ENCODE assay signal across 15 cellular contexts in genomic region chr5:174327896-174328295, GRCh38.
DNase-seq lines count a peak whose midpoint lies in the region; ATAC-seq and TF ChIP-seq lines count a peak whose summit lies in the region.
"Had no signal": no experiment of that assay in that cellular context is flagged by ENCODE, and none has a peak within 500 bp of the region (broad histone marks: within the 10 kb centered on the region; RNA-seq: fewer than 3 reads in every experiment).

No MANE protein-coding gene starts in this region.

- DNase-seq in MCF 10A (ENCODE audit: unreplicated experiment) (no peak), mammary epithelial cell (no peak), Panc1 (ENCODE audit: low read depth, low spot score) (no peak), mesenchymal stem cell (no peak), trophoblast cell (no peak), anterior cingulate cortex (lab: John Stamatoyannopoulos, UW) (no peak), NCI-H1436 (lab: John Stamatoyannopoulos, UW) (no peak), GM20000 (ENCODE audit: low spot score) (no peak)
- DNase-seq: CD8-positive, alpha-beta memory T cell; NCI-H1436 treated with DMSO at 0.1 percent for 48 hours had no signal

- no peak overlapping the region for H2BK5ac ChIP-seq in mesenchymal stem cell (ENCODE audit: low read depth, low read length, poor library complexity, severe bottlenecking)
- peak overlapping the region; percentile 97 for H2BK5ac ChIP-seq in trophoblast cell (ENCODE audit: low read depth, low read length, poor library complexity)

- H3K18ac ChIP-seq in mesenchymal stem cell (ENCODE audit: low read depth in 1 of 2, low read length in 2 of 2) (peak overlapping the region; percentile 14 to 48), trophoblast cell (ENCODE audit: low read length) (peak overlapping the region; percentile 58)

- H3K9me3 ChIP-seq in mammary epithelial cell (replicated peaks; ENCODE audit: insufficient read depth, low read length) (no peaks in the 10 kb centered on the region), Panc1 (ENCODE audit: control insufficient read depth, insufficient read depth, low read depth, low read length) (no peaks in the 10 kb centered on the region), mesenchymal stem cell (ENCODE audit: control insufficient read depth, low read length) (no peaks in the 10 kb centered on the region), trophoblast cell (ENCODE audit: insufficient read depth, low read depth, low read length) (no peaks in the 10 kb centered on the region)
- H3K9me3 ChIP-seq: SK-N-SH had no signal

- intact Hi-C loops in MCF 10A (cut with micrococcal nuclease) = loop anchor here (1.0 kb wide), 5 partner anchors 83 to 608 kb away; no protein-coding TSS in a partner anchor
- intact Hi-C loops in mammary epithelial cell (cut with micrococcal nuclease) = loop anchor here (1.0 kb wide), 3 partner anchors 91 to 465 kb away; no protein-coding TSS in a partner anchor
- intact Hi-C loops in Panc1 (cut with micrococcal nuclease; ENCODE audit: unreplicated experiment) = loop anchor here (1.0 to 5.0 kb wide), 4 partner anchors 91 to 609 kb away; no protein-coding TSS in a partner anchor

- H3K14ac ChIP-seq in mesenchymal stem cell (ENCODE audit: low read length in 2 of 2) = no peak overlapping the region
- H3K14ac ChIP-seq in trophoblast cell (ENCODE audit: low read length) = peak overlapping the region; percentile 81

- peak overlapping the region; percentile 96 for H3K27ac Mint-ChIP-seq in MCF 10A (ENCODE audit: low read depth, unreplicated experiment)
- H3K27ac Mint-ChIP-seq: CD8-positive, alpha-beta memory T cell had no signal

- peak overlapping the region; percentile 41 to 43 for H2BK12ac ChIP-seq in mesenchymal stem cell (ENCODE audit: low read length in 2 of 2)
- peak overlapping the region; percentile 77 for H2BK12ac ChIP-seq in trophoblast cell (ENCODE audit: low read length)

- H3K27me3 ChIP-seq in mammary epithelial cell (ENCODE audit: insufficient read depth, low read length) (no peaks in the 10 kb centered on the region), Panc1 (ENCODE audit: control insufficient read depth, insufficient read depth, low read length) (peaks cover 24% of the 10 kb centered on the region), mesenchymal stem cell (ENCODE audit: control insufficient read depth in 1 of 2, insufficient read depth in 1 of 2, low read length in 2 of 2) (peaks cover 0 to 14% of the 10 kb centered on the region in 2 experiments), trophoblast cell (ENCODE audit: insufficient read depth, low read length) (no peaks in the 10 kb centered on the region)

- H3K4me3 Mint-ChIP-seq in MCF 10A (ENCODE audit: unreplicated experiment) = no peak overlapping the region
- H3K4me3 Mint-ChIP-seq: CD8-positive, alpha-beta memory T cell had no signal

- no peak for TF ChIP-seq CTCF in MCF 10A (IDR thresholded peaks at IDR 0.05; ENCODE audit: unreplicated experiment)
- no peak for TF ChIP-seq CTCF in mammary epithelial cell (conservative IDR thresholded peaks at IDR 0.05 in 1 of 2, IDR thresholded peaks at IDR 0.05 in 1 of 2; ENCODE audit: extremely low read depth in 1 of 2, insufficient read depth in 1 of 2, low read depth in 1 of 2, low read length in 2 of 2)
- TF ChIP-seq CTCF in Panc1 (IDR thresholded peaks at IDR 0.05) = no peak
- no peak for TF ChIP-seq CTCF in GM20000 (IDR thresholded peaks at IDR 0.05; ENCODE audit: extremely low read depth, missing control alignments)

- H3K9ac ChIP-seq in mammary epithelial cell (ENCODE audit: insufficient read depth, low read length) (no peak overlapping the region), mesenchymal stem cell (ENCODE audit: low read length) (peak overlapping the region; percentile 68), trophoblast cell (ENCODE audit: low read length) (peak overlapping the region; percentile 55)
- H3K9ac ChIP-seq: KMS-11, SK-N-SH had no signal

- dilution Hi-C loops in mammary epithelial cell (cut with HindIII; ENCODE audit: low sequenced_read_pairs) = no loop called here

- H3K4me3 ChIP-seq in mammary epithelial cell (replicated peaks in 1 of 3; ENCODE audit: insufficient read depth in 1 of 3, low read depth in 2 of 3, low read length in 3 of 3) (no peak overlapping the region), Panc1 (ENCODE audit: low read depth in 2 of 2, low read length in 2 of 2) (no peak overlapping the region), mesenchymal stem cell (ENCODE audit: insufficient read depth in 1 of 2, low read depth in 1 of 2, low read length in 2 of 2) (no peak overlapping the region), trophoblast cell (ENCODE audit: low read depth, low read length) (no peak overlapping the region)
- H3K4me3 ChIP-seq: PC-9 had no signal

- H2AFZ ChIP-seq in mammary epithelial cell (ENCODE audit: low read depth, low read length) = no peak overlapping the region
- H2AFZ ChIP-seq in mesenchymal stem cell (ENCODE audit: low read depth, low read length) = no peak overlapping the region
- H2AFZ ChIP-seq in trophoblast cell (ENCODE audit: insufficient read depth, low read length, poor library complexity) = no peak overlapping the region
- H2AFZ ChIP-seq: PC-9 had no signal

- H3K79me2 ChIP-seq in mammary epithelial cell (ENCODE audit: insufficient read depth, low read length) (no peaks in the 10 kb centered on the region), trophoblast cell (ENCODE audit: control insufficient read depth, insufficient read depth, low read length, poor library complexity) (peaks cover 11% of the 10 kb centered on the region)

- peaks cover 14% of the 10 kb centered on the region for H3K9me3 Mint-ChIP-seq in MCF 10A (ENCODE audit: unreplicated experiment)

- H3K4ac ChIP-seq in mesenchymal stem cell (ENCODE audit: low read depth in 1 of 2, low read length in 2 of 2) = no peak overlapping the region
- peak overlapping the region; percentile 71 for H3K4ac ChIP-seq in trophoblast cell (ENCODE audit: low read depth, low read length)

- H4K12ac ChIP-seq in trophoblast cell (ENCODE audit: low read depth, low read length) = no peak overlapping the region

- H4K91ac ChIP-seq in mesenchymal stem cell (ENCODE audit: low read length) = peak overlapping the region; percentile 71
- H4K91ac ChIP-seq in trophoblast cell (ENCODE audit: low read depth, low read length) = peak overlapping the region; percentile 100

- no peak overlapping the region for H2AK5ac ChIP-seq in mesenchymal stem cell (ENCODE audit: low read length, severe bottlenecking)
- H2AK5ac ChIP-seq in trophoblast cell (ENCODE audit: low read length) = peak overlapping the region; percentile 74

- H2BK120ac ChIP-seq in mesenchymal stem cell (ENCODE audit: low read depth, low read length) = peak overlapping the region; percentile 50
- peak overlapping the region; percentile 100 for H2BK120ac ChIP-seq in trophoblast cell (ENCODE audit: insufficient read depth, low read length, poor library complexity)

- H3K4me1 ChIP-seq in mammary epithelial cell (ENCODE audit: insufficient read depth, low read length) = no peaks in the 10 kb centered on the region
- H3K4me1 ChIP-seq in Panc1 (ENCODE audit: control insufficient read depth, insufficient read depth, low read length) = no peaks in the 10 kb centered on the region
- H3K4me1 ChIP-seq in mesenchymal stem cell (ENCODE audit: control insufficient read depth, insufficient read depth, low read depth, low read length) = peaks cover 4% of the 10 kb centered on the region
- H3K4me1 ChIP-seq in trophoblast cell (ENCODE audit: control insufficient read depth in 1 of 2, insufficient read depth in 2 of 2, low read length in 2 of 2) = peaks cover 28 to 29% of the 10 kb centered on the region in 2 experiments

- H3K27me3 Mint-ChIP-seq in MCF 10A (ENCODE audit: insufficient read depth, unreplicated experiment) = peaks cover 22% of the 10 kb centered on the region

- H3K23ac ChIP-seq in mesenchymal stem cell (ENCODE audit: low read length in 2 of 2) (no peak overlapping the region), trophoblast cell (ENCODE audit: low read length) (no peak overlapping the region)

- H4K8ac ChIP-seq in mesenchymal stem cell (ENCODE audit: low read length) (peak overlapping the region; percentile 53), trophoblast cell (ENCODE audit: low read depth, low read length) (peak overlapping the region; percentile 83)

- H3K27ac ChIP-seq in mammary epithelial cell (ENCODE audit: insufficient read depth, low read depth, low read length) (no peak overlapping the region), Panc1 (ENCODE audit: low read length) (no peak overlapping the region), mesenchymal stem cell (ENCODE audit: low read length, poor library complexity, severe bottlenecking) (no peak overlapping the region), trophoblast cell (ENCODE audit: low read depth, low read length) (peak overlapping the region; percentile 92)
- H3K27ac ChIP-seq: C4-2B, KMS-11, PC-9, RWPE1 had no signal

- BruUV-seq in MCF 10A (replicated peaks; lab: Mats Ljungman, UMichigan) (no TSS peak), mammary epithelial cell (replicated peaks; lab: Mats Ljungman, UMichigan) (no TSS peak), Panc1 (replicated peaks; lab: Mats Ljungman, UMichigan) (no TSS peak)

- 87% methylated on average over 6 of the region's 9 CpGs for WGBS in mammary epithelial cell (ENCODE audit: low coverage, missing lambda C conversion rate)
- 89% methylated on average over 5 of the region's 9 CpGs for WGBS in mesenchymal stem cell
- no CpG with 5 or more reads among the region's 9 CpGs for WGBS in trophoblast cell (ENCODE audit: extremely low coverage, insufficient coverage, insufficient read length)

- H3K79me1 ChIP-seq in mesenchymal stem cell (replicated peaks; ENCODE audit: low read length, poor library complexity, severe bottlenecking) (no peaks in the 10 kb centered on the region), trophoblast cell (ENCODE audit: low read length) (peaks cover 52% of the 10 kb centered on the region)

- H3K36me3 ChIP-seq in mammary epithelial cell (ENCODE audit: insufficient read depth, low read length) (no peaks in the 10 kb centered on the region), Panc1 (ENCODE audit: control insufficient read depth, insufficient read depth, low read length) (no peaks in the 10 kb centered on the region), mesenchymal stem cell (ENCODE audit: control insufficient read depth in 1 of 2, insufficient read depth in 2 of 2, low read depth in 1 of 2, low read length in 2 of 2) (no peaks in the 10 kb centered on the region), trophoblast cell (ENCODE audit: control insufficient read depth in 1 of 2, insufficient read depth in 2 of 2, low read length in 2 of 2) (no peaks in the 10 kb centered on the region)

- H2BK15ac ChIP-seq in mesenchymal stem cell (ENCODE audit: low read depth, poor library complexity, severe bottlenecking) = no peak overlapping the region

- H3K4me2 ChIP-seq in mammary epithelial cell (ENCODE audit: insufficient read depth, low read depth, low read length) (no peak overlapping the region), mesenchymal stem cell (ENCODE audit: low read length, poor library complexity, severe bottlenecking) (no peak overlapping the region), trophoblast cell (ENCODE audit: low read length) (no peak overlapping the region)
- H3K4me2 ChIP-seq: KMS-11, PC-9, SK-N-SH had no signal

- peaks cover 6% of the 10 kb centered on the region for H3K36me3 Mint-ChIP-seq in MCF 10A (ENCODE audit: insufficient read depth, unreplicated experiment)
- H3K36me3 Mint-ChIP-seq: CD8-positive, alpha-beta memory T cell had no signal

- H3K4me1 Mint-ChIP-seq in MCF 10A (ENCODE audit: insufficient read depth, unreplicated experiment) = peaks cover 25% of the 10 kb centered on the region
- H3K4me1 Mint-ChIP-seq: CD8-positive, alpha-beta memory T cell had no signal

- 0 out of 2 replicates have a peak, but pooled peaks have one; percentile 9 for ATAC-seq in Panc1

- in situ Hi-C loops in mammary epithelial cell (cut with MboI; ENCODE audit: low sequenced_read_pairs in 2 of 2) = no loop called here
- in situ Hi-C loops in Panc1 (cut with HindIII; ENCODE audit: low pct_unique_long_range_greater_than_20kb, low sequenced_read_pairs) = no loop called here

- POLR2A ChIA-PET in MCF 10A (lab: Yijun Ruan, JAX) (interaction anchor here (1.0 to 1.5 kb wide), 3 partner anchors 83 to 182 kb away, joined by 3 to 4 read pairs (median 3); no protein-coding TSS in a partner anchor), Panc1 (lab: Charles Lee) (no interaction called here)

- no peaks in the 10 kb centered on the region for H4K20me1 ChIP-seq in mammary epithelial cell (ENCODE audit: insufficient read depth, low read length)

- CTCF ChIA-PET in MCF 10A (lab: Yijun Ruan, JAX) = interaction anchor here (0.6 to 2.5 kb wide), 31 partner anchors 12 to 995 kb away, joined by 3 to 17 read pairs (median 4); no protein-coding TSS in a partner anchor
- CTCF ChIA-PET in mammary epithelial cell (lab: Charles Lee; ENCODE audit: low non-redundant PET) = no interaction called here
- CTCF ChIA-PET in Panc1 (lab: Charles Lee) = interaction anchor here (1.1 kb wide), 1 partner anchor 91 kb away, joined by 3 read pairs; no protein-coding TSS in a partner anchor
